Comparison of ENCODE assay signal across 8 cellular contexts in the genomic region with DNA sequence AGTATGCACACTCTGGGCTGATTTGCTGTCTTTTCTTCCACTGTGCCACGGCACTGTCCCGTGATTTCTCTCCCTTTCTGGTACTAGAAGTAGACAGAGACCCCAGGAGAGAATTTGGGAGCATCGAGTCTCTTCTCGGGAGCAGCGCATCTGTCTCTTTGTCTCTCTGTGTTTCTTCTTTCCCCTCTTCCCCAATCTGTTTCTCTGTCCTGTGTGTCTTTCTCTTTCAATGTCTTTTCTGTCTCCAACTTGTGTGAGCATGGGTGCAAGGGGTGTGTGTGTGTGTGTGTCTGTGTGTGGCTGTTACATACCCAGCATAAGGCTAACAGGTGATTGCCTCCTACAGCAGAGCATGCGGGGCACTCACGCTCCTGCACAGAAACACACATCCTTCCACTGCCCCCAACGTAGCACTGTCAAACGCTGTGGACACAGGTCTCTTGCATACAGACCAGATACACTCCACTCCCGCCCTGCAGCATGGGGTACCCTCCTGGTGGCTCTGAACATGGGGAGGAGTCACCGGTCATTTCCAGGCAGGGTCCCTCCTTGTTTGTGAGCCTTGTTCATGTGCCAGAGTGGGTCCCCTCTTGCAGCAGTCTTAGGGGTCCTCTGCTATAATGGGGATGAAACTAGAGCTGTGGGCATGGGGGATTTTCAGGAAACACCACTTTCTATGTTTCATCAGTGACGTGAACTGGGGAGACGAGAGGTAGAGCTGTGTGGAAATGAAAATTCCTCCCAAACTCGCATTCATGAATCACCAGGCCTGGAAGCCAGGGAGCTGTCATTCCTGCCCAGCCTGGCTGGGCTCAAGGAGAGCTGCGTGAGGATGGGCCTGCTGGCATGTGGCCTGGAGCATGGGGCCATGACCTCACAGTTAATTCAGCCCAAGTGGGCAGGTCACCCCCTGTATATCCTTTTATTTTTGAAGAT. TPM values are rescaled to one million over a fixed set of nuclear protein-coding genes. Genes with fewer than 3 reads are reported as not detected.
DNase-seq lines count a peak whose midpoint lies in the region; ATAC-seq and TF ChIP-seq lines count a peak whose summit lies in the region.

No MANE protein-coding gene starts in this region.

- H3K36me3 ChIP-seq in brain microvascular endothelial cell (replicated peaks) = no peaks in the 10 kb centered on the region
- H3K36me3 ChIP-seq in aorta (ENCODE audit: control insufficient read depth in 1 of 2, insufficient read depth in 2 of 2, low read length in 1 of 2) = no peaks in the 10 kb centered on the region

- 26 to 30% methylated on average over 15 of the region's 15 CpGs for WGBS in lower leg skin, 2 donors
- 11 to 12% methylated on average over 15 of the region's 15 CpGs for WGBS in aorta, 2 donors

- intact Hi-C loops in Right ventricle myocardium inferior (cut with DNase I) = loop anchor here (5.0 kb wide), 2 partner anchors 101 to 116 kb away; no protein-coding TSS in a partner anchor
- intact Hi-C loops in cardiac septum (cut with DNase I) = loop anchor here (5.0 to 10.0 kb wide), 2 partner anchors 111 to 212 kb away; a partner anchor contains a TSS
- intact Hi-C loops in lower leg skin (cut with DNase I; ENCODE audit: low total_unique reads) = no loop called here
- intact Hi-C loops in aorta (cut with DNase I) = no loop called here

- H3K27me3 ChIP-seq in brain microvascular endothelial cell (replicated peaks) (no peaks in the 10 kb centered on the region), aorta (ENCODE audit: control insufficient read depth in 1 of 2, insufficient read depth in 2 of 2, low read length in 1 of 2) (no peaks in the 10 kb centered on the region)

- DNase-seq in Right ventricle myocardium inferior (ENCODE audit: missing footprints) (no peak), cardiac septum (ENCODE audit: low spot score) (no peak), brain microvascular endothelial cell (peak; percentile 74), lower leg skin (ENCODE audit: low spot score in 2 of 2) (no peak), aorta (no peak), left lobe of liver (ENCODE audit: low spot score) (no peak)
- no peak for DNase-seq in stimulated activated naive CD4-positive, alpha-beta T cell treated with Interleukin-2 at 50 U/mL for 16 hours (lab: John Stamatoyannopoulos, UW)

- ATAC-seq in Right ventricle myocardium inferior (peak; percentile 67), aorta (ENCODE audit: low FRiP score) (peak; percentile 21), HG02840 (IDR thresholded peaks at IDR 0.05; ENCODE audit: low FRiP score, unreplicated experiment) (no peak), left lobe of liver (no peak)

- H3K9me3 ChIP-seq in aorta (ENCODE audit: control insufficient read depth, low read length) = no peaks in the 10 kb centered on the region

- no peak for TF ChIP-seq POLR2A in lower leg skin (IDR thresholded peaks at IDR 0.05)

- in situ Hi-C loops in brain microvascular endothelial cell (cut with HindIII; ENCODE audit: low pct_ligation_motif_present, low sequenced_read_pairs) = loop anchor here (25.0 kb wide), 1 partner anchor 111 kb away; no protein-coding TSS in a partner anchor

- H3K4me1 ChIP-seq in aorta (ENCODE audit: control insufficient read depth in 1 of 2, insufficient read depth in 2 of 2, low read length in 2 of 2) = no peaks in the 10 kb centered on the region

- peak overlapping the region; percentile 52 for H3K27ac ChIP-seq in brain microvascular endothelial cell
- no peak overlapping the region for H3K27ac ChIP-seq in aorta (ENCODE audit: low read depth in 1 of 2, low read length in 2 of 2)

- peak overlapping the region; percentile 55 for H3K4me3 ChIP-seq in brain microvascular endothelial cell (ENCODE audit: low read depth, low read length)
- peak overlapping the region; percentile 24 for H3K4me3 ChIP-seq in lower leg skin (ENCODE audit: low read depth, poor library complexity, severe bottlenecking)
- H3K4me3 ChIP-seq in aorta (ENCODE audit: low read length in 2 of 2) = no peak overlapping the region

- no peak for TF ChIP-seq CTCF in brain microvascular endothelial cell (IDR thresholded peaks at IDR 0.05; ENCODE audit: low read depth, low read length, missing control alignments)
- TF ChIP-seq CTCF in lower leg skin (IDR thresholded peaks at IDR 0.05) = no peak

RNA-seq across cellular contexts. Expression of a gene that starts 1.0 kb away (rescaled TPM):
- total RNA-seq in Right ventricle myocardium inferior = 0.43 TPM
- 0.81 TPM for total RNA-seq in cardiac septum
- total RNA-seq in lower leg skin = 1 to 10 TPM in 1 of 4 donors, under 1 TPM in 2, not detected in 1; 0.22 to 1.0 (median 0.34) TPM
- 1 to 10 TPM in 1 of 2 donors, under 1 TPM in 1; 0.62 to 2.4 TPM for total RNA-seq in aorta
- polyA plus RNA-seq in aorta = under 1 TPM; 0.08 to 0.13 TPM
- 0.15 TPM for total RNA-seq in left lobe of liver

Comparison
In these comparisons a context has a peak if more than half of its experiments do, and no peak if none do; other contexts are left out.
1. ATAC-seq: peak in Right ventricle myocardium inferior (single experiment) and aorta (single experiment); none in HG02840 (single experiment) and left lobe of liver (single experiment).
2. H3K4me3 ChIP-seq: peak in brain microvascular endothelial cell (single experiment) and lower leg skin (single experiment); none in aorta (0 of 2).
3. intact Hi-C loops: an anchor here in Right ventricle myocardium inferior (5.0 kb wide) and cardiac septum (5.0 to 10.0 kb wide); none called in lower leg skin and aorta.